ENCODE assay signal across 1 cellular context in the genomic region with DNA sequence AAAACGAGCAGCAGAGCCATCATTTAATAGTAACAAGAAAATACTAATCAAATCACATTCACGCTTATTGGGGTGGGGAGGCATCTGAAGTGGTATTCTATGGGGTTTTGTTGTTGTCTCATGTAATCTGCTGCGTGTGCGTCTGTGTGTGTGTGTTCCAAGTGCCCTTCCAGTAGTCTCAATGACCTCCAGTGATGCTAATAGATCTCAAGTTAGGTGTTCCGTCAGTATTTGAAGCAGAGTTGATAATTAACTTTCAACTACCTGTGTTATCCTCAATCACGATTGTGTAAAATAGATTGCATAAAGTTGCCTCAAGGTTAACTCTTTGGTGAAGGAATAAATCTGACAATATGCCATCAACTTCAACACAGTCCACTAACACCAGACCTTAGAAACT.
TF ChIP-seq lines count a peak whose summit lies in the region.

No MANE protein-coding gene starts in this region.

TF ChIP-seq in H1, 55 proteins besides CTCF, POLR2A, EP300 and RAD21 (continued from another document):
- TF ChIP-seq GTF2F1 (IDR thresholded peaks at IDR 0.05; ENCODE audit: borderline replicate concordance, low read depth, low read length) (no peak), BRCA1 (IDR thresholded peaks at IDR 0.05; ENCODE audit: low read depth, low read length) (no peak), ASH2L (IDR thresholded peaks at IDR 0.05; ENCODE audit: low read length) (no peak), CHD1 (IDR thresholded peaks at IDR 0.05; ENCODE audit: low read depth, low read length) (no peak), PHF8 (conservative IDR thresholded peaks at IDR 0.05; ENCODE audit: low read depth, low read length) (no peak), POLR2AphosphoS5 (IDR thresholded peaks at IDR 0.05; ENCODE audit: low read depth, low read length) (no peak), CREB1 (IDR thresholded peaks at IDR 0.05) (no peak), TBP (IDR thresholded peaks at IDR 0.05; ENCODE audit: low read depth, low read length) (no peak), SRF (IDR thresholded peaks at IDR 0.05; ENCODE audit: low read depth, low read length) (no peak), SP1 (IDR thresholded peaks at IDR 0.05; ENCODE audit: low read depth, low read length) (no peak)
